Comparison of ENCODE assay signal across 34 cellular contexts in the genomic region with DNA sequence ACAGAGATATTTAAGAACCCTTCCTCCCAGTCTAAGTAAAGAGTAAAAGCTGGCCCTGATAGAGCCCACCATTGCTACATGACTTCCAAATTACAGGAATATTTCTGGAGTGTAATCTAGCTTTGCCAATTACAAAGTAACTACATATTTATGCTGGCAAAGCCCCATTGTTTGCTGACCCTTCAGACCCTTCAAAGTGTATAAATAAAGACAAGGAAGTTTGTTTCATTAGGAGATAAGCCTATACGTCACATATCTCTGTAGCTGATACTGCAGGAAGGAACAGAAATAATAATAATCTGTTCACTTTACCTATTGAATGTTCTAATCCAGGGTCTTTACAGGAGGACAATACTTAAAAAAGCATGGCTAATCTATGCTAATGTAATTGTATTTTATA.
"Had no signal": no experiment of that assay in that cellular context is flagged by ENCODE, and none has a peak within 500 bp of the region (broad histone marks: within the 10 kb centered on the region; RNA-seq: fewer than 3 reads in every experiment).

No MANE protein-coding gene starts in this region.

- H3K36me3 ChIP-seq: MG63 had no signal

- H3K9ac ChIP-seq: KMS-11 had no signal

- H3K4me2 ChIP-seq: KMS-11 had no signal

- DNase-seq: Karpas-422, Kasumi-1, MG63, MM.1S, MV-4-11, NCI-H1048, NCI-H1092, NCI-H1092 treated with DMSO at 0.1 percent for 48 hours, NCI-H1105, NCI-H1105 treated with DMSO at 0.1 percent for 48 hours, NCI-H1417, NCI-H1417 treated with DMSO at 0.1 percent for 48 hours, NCI-H1436, NCI-H1436 treated with DMSO at 0.1 percent for 48 hours, NCI-H146, NCI-H1694, NCI-H1694 treated with DMSO at 0.1 percent for 48 hours, NCI-H187, NCI-H187 treated with DMSO at 0.1 percent for 48 hours, NCI-H1930, NCI-H2081, NCI-H2081 treated with DMSO at 0.1 percent for 48 hours, NCI-H2107, NCI-H2171, NCI-H2171 treated with DMSO at 0.1 percent for 48 hours, NCI-H2227 treated with DMSO at 0.1 percent for 48 hours, NCI-H226, NCI-H345, NCI-H446, NCI-H446 treated with DMSO at 0.1 percent for 48 hours, NCI-H510A, NCI-H510A treated with DMSO at 0.1 percent for 48 hours, NCI-H524 had no signal

- H3K27me3 ChIP-seq: MG63 had no signal

- H3K27ac ChIP-seq: KMS-11 had no signal

- H3K4me3 ChIP-seq: MG63 had no signal

- H3K9me3 ChIP-seq: MG63 had no signal
